8 cellular contexts compared by ENCODE assay signal in the genomic region with DNA sequence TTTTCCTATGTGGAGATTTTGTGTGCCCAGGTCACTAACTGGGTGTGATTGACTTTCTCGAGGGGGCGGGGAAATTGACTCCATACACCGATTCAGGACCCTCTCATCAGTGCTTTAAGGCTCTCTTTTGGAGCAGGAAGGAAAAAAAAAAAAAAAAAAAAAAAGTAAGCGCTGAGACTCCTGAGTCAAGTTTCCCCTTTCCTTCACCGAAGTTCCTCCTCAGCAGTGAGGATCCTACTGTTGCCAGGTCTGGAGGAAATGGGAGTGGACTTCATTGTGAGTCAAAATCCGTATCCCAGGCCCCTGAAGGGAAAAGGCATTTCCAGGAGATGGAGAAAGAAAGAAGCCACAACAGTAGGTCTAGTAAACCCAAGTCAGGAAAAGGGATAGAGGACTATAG. TPM values are rescaled to one million over a fixed set of nuclear protein-coding genes. Genes with fewer than 3 reads are reported as not detected.
DNase-seq lines count a peak whose midpoint lies in the region; ATAC-seq lines count a peak whose summit lies in the region.

No MANE protein-coding gene starts in this region.

- H3K27ac ChIP-seq in substantia nigra (ENCODE audit: low read depth, low read length, poor library complexity, severe bottlenecking): peak overlapping the region; percentile 54

- H3K9me3 Mint-ChIP-seq in activated CD4-positive, alpha-beta T cell treated with anti-CD3 and anti-CD28 coated beads, Interleukin-2, amount 10 ng/mL, durations not matched to agents 7 days and 5 days: no peaks in the 10 kb centered on the region
- no peaks in the 10 kb centered on the region for H3K9me3 Mint-ChIP-seq in activated naive CD8-positive, alpha-beta T cell treated with anti-CD3 and anti-CD28 coated beads, Interleukin-2, amount 10 ng/mL, durations not matched to agents 7 days and 5 days

- H3K36me3 Mint-ChIP-seq in activated CD4-positive, alpha-beta T cell treated with anti-CD3 and anti-CD28 coated beads, Interleukin-2, amount 10 ng/mL, durations not matched to agents 7 days and 5 days (ENCODE audit: low read depth): no peaks in the 10 kb centered on the region
- peaks cover 16% of the 10 kb centered on the region for H3K36me3 Mint-ChIP-seq in activated naive CD8-positive, alpha-beta T cell treated with anti-CD3 and anti-CD28 coated beads, Interleukin-2, amount 10 ng/mL, durations not matched to agents 7 days and 5 days

- peaks cover 29% of the 10 kb centered on the region for H3K4me1 Mint-ChIP-seq in activated CD4-positive, alpha-beta T cell treated with anti-CD3 and anti-CD28 coated beads, Interleukin-2, amount 10 ng/mL, durations not matched to agents 7 days and 5 days
- H3K4me1 Mint-ChIP-seq in activated naive CD8-positive, alpha-beta T cell treated with anti-CD3 and anti-CD28 coated beads, Interleukin-2, amount 10 ng/mL, durations not matched to agents 7 days and 5 days: peaks cover 28% of the 10 kb centered on the region

- CTCF ChIA-PET in activated CD4-positive, alpha-beta T cell treated with anti-CD3 and anti-CD28 coated beads, Interleukin-2, amount 10 ng/mL, durations not matched to agents 7 days and 5 days (lab: Charles Lee): no interaction called here

- DNase-seq in activated CD4-positive, alpha-beta T cell treated with anti-CD3 and anti-CD28 coated beads, Interleukin-2, amount 10 ng/mL, durations not matched to agents 7 days and 5 days: no peak
- DNase-seq in activated CD4-positive, alpha-beta T cell treated with anti-CD3 and anti-CD28 coated beads, Interleukin-2, amount 50 U/mL, for 48 hours: no peak
- no peak for DNase-seq in activated naive CD8-positive, alpha-beta T cell treated with anti-CD3 and anti-CD28 coated beads, Interleukin-2, amount 10 ng/mL, durations not matched to agents 7 days and 5 days
- DNase-seq in islet precursor cell: peak; percentile 83
- DNase-seq in substantia nigra (lab: John Stamatoyannopoulos, UW): peak in 1 of 49 donors; percentile 27
- no peak for DNase-seq in stimulated activated naive CD4-positive, alpha-beta T cell (lab: John Stamatoyannopoulos, UW)
- DNase-seq in central memory CD4-positive, alpha-beta T cell: no peak

- POLR2A ChIA-PET in activated CD4-positive, alpha-beta T cell treated with anti-CD3 and anti-CD28 coated beads, Interleukin-2, amount 10 ng/mL, durations not matched to agents 7 days and 5 days (lab: Charles Lee): no interaction called here
- POLR2A ChIA-PET in activated naive CD8-positive, alpha-beta T cell treated with anti-CD3 and anti-CD28 coated beads, Interleukin-2, amount 10 ng/mL, durations not matched to agents 7 days and 5 days (lab: Charles Lee): no interaction called here

- no peak for ATAC-seq in activated naive CD8-positive, alpha-beta T cell treated with anti-CD3 and anti-CD28 coated beads, Interleukin-2, amount 10 ng/mL, durations not matched to agents 7 days and 5 days (ENCODE audit: low read depth)
- no peak for ATAC-seq in HG03342 (IDR thresholded peaks at IDR 0.05; ENCODE audit: unreplicated experiment)

- peaks cover 25% of the 10 kb centered on the region for H3K27me3 Mint-ChIP-seq in activated CD4-positive, alpha-beta T cell treated with anti-CD3 and anti-CD28 coated beads, Interleukin-2, amount 10 ng/mL, durations not matched to agents 7 days and 5 days
- peaks cover 14% of the 10 kb centered on the region for H3K27me3 Mint-ChIP-seq in activated naive CD8-positive, alpha-beta T cell treated with anti-CD3 and anti-CD28 coated beads, Interleukin-2, amount 10 ng/mL, durations not matched to agents 7 days and 5 days

- H3K27ac Mint-ChIP-seq in activated CD4-positive, alpha-beta T cell treated with anti-CD3 and anti-CD28 coated beads, Interleukin-2, amount 10 ng/mL, durations not matched to agents 7 days and 5 days: no peak overlapping the region
- no peak overlapping the region for H3K27ac Mint-ChIP-seq in activated naive CD8-positive, alpha-beta T cell treated with anti-CD3 and anti-CD28 coated beads, Interleukin-2, amount 10 ng/mL, durations not matched to agents 7 days and 5 days

- H3K4me3 Mint-ChIP-seq in activated CD4-positive, alpha-beta T cell treated with anti-CD3 and anti-CD28 coated beads, Interleukin-2, amount 10 ng/mL, durations not matched to agents 7 days and 5 days: peak overlapping the region; percentile 14
- H3K4me3 Mint-ChIP-seq in activated naive CD8-positive, alpha-beta T cell treated with anti-CD3 and anti-CD28 coated beads, Interleukin-2, amount 10 ng/mL, durations not matched to agents 7 days and 5 days: peak overlapping the region; percentile 97

RNA-seq across cellular contexts. Expression of gene PPFIBP1, which starts 1.4 kb away (rescaled TPM):
- total RNA-seq in activated CD4-positive, alpha-beta T cell treated with anti-CD3 and anti-CD28 coated beads, Interleukin-2, amount 10 ng/mL, durations not matched to agents 7 days and 5 days: 1 to 10 TPM; 7.7 to 8.6 TPM
- 10 to 100 TPM; 14.6 to 18.2 TPM for total RNA-seq in activated naive CD8-positive, alpha-beta T cell treated with anti-CD3 and anti-CD28 coated beads, Interleukin-2, amount 10 ng/mL, durations not matched to agents 7 days and 5 days
